ENCODE assay signal across 9 cellular contexts in the genomic region with DNA sequence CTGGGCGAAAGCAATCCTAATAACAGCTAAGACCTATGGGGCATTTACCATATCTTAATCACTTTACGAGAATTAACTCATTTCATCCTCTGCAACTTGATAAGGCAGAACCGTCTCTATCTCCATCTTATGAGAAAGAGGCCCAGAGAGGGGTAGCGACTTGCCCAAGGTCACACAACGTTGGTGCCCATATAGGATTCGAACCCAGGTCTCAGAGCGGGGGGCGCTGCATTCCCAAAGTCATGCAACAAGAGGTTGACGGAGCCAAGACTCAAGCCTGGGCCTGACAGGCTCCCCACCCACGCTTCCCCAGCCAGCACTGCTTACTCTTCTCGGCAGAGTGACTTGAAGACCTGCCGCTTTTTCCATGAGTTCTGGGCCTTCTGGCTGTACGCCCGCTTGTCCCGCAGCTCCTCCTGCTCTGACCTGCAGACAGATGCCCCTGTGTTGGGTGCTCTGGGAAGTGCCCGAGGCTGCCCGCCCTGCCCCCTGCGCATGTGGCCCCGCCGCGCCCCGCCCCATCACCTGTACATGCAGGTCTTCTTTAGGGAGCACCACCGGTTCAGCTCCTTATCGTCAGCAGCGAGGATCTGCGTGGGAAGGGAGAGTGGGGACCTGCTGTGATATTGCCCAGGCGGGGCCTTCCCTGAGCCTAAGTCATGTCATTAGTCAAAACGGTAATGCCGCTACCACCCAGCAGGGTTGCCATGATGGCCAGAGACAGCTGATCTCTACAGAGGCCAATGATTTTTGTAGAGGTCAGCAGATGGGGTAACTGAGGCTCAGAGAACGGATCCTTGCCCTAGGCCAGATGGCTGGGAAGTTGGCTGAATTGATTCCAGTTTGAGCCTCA. TPM values are rescaled to one million over a fixed set of nuclear protein-coding genes. Genes with fewer than 3 reads are reported as not detected.
DNase-seq lines count a peak whose midpoint lies in the region; ATAC-seq and TF ChIP-seq lines count a peak whose summit lies in the region.
"Had no signal": no experiment of that assay in that cellular context is flagged by ENCODE, and none has a peak within 500 bp of the region (broad histone marks: within the 10 kb centered on the region; RNA-seq: fewer than 3 reads in every experiment).

No MANE protein-coding gene starts in this region.

- H3K4me1 ChIP-seq in DND-41 (ENCODE audit: insufficient read depth, low read length) (peaks cover 76% of the 10 kb centered on the region), HEK293 (ENCODE audit: control insufficient read depth, insufficient read depth, low read length) (no peaks in the 10 kb centered on the region), adrenal gland (replicated peaks in 1 of 2) (no peaks in the 10 kb centered on the region)

- H3K4me2 ChIP-seq in DND-41 (ENCODE audit: insufficient read depth, low read length): peak overlapping the region; percentile 50

- peak overlapping the region; percentile 88 for H3K27ac Mint-ChIP-seq in activated naive CD8-positive, alpha-beta T cell treated with anti-CD3 and anti-CD28 coated beads, Interleukin-2, amount 50 U/mL, for 24 hours
- H3K27ac Mint-ChIP-seq in natural killer cell: peak overlapping the region; percentile 94

- DNase-seq in DND-41: no peak
- peak; percentile 36 for DNase-seq in activated naive CD8-positive, alpha-beta T cell treated with anti-CD3 and anti-CD28 coated beads, Interleukin-2, amount 50 U/mL, for 24 hours
- no peak for DNase-seq in natural killer cell
- DNase-seq in adrenal gland: no peak
- DNase-seq in NOMO-1 (lab: John Stamatoyannopoulos, UW; ENCODE audit: unreplicated experiment in 2 of 2): no peak
- no peak for DNase-seq in foreskin fibroblast
- DNase-seq: midbrain had no signal

- no peak overlapping the region for H3K4me3 Mint-ChIP-seq in activated naive CD8-positive, alpha-beta T cell treated with anti-CD3 and anti-CD28 coated beads, Interleukin-2, amount 50 U/mL, for 24 hours
- H3K4me3 Mint-ChIP-seq in natural killer cell: peak overlapping the region; percentile 75

- H3K79me2 ChIP-seq in DND-41 (ENCODE audit: insufficient read depth, low read length): peaks cover 15% of the 10 kb centered on the region

- peak overlapping the region; percentile 96 for H3K27ac ChIP-seq in DND-41 (ENCODE audit: low read length)
- no peak overlapping the region for H3K27ac ChIP-seq in HEK293 (ENCODE audit: extremely low read depth, low read depth, low read length)
- H3K27ac ChIP-seq in adrenal gland: no peak overlapping the region

- POLR2A ChIA-PET in HEK293 (lab: Yijun Ruan, JAX): interaction anchor here (1.4 to 2.3 kb wide), 2 partner anchors 11 to 13 kb away, joined by 3 to 7 read pairs; a partner anchor contains a TSS

- peaks cover 78% of the 10 kb centered on the region for H3K36me3 ChIP-seq in DND-41 (ENCODE audit: insufficient read depth, low read length)
- peaks cover 31 to 90% of the 10 kb centered on the region in 2 experiments; a peak in 2 of 3 replicates for H3K36me3 ChIP-seq in HEK293 (ENCODE audit: control insufficient read depth in 2 of 2, insufficient read depth in 1 of 2, low read length in 2 of 2)
- peaks cover 0 to 94% of the 10 kb centered on the region in 2 donors for H3K36me3 ChIP-seq in adrenal gland (replicated peaks in 1 of 2)

- H3K4me3 ChIP-seq in DND-41 (ENCODE audit: low read depth in 1 of 2, low read length in 2 of 2) (no peak overlapping the region; a peak in 1 of 4 replicates), HEK293 (ENCODE audit: low read depth, low read length) (no peak overlapping the region), adrenal gland (no peak overlapping the region), foreskin fibroblast (ENCODE audit: low read depth in 1 of 2, low read length in 2 of 2) (no peak overlapping the region)

- no peaks in the 10 kb centered on the region for H3K27me3 Mint-ChIP-seq in activated naive CD8-positive, alpha-beta T cell treated with anti-CD3 and anti-CD28 coated beads, Interleukin-2, amount 50 U/mL, for 24 hours
- no peaks in the 10 kb centered on the region for H3K27me3 Mint-ChIP-seq in natural killer cell (ENCODE audit: low read depth in 2 of 2)

- H3K27me3 ChIP-seq in DND-41 (ENCODE audit: insufficient read depth, low read length, poor library complexity) (no peaks in the 10 kb centered on the region), adrenal gland (no peaks in the 10 kb centered on the region)

- CTCF ChIA-PET in HEK293 (lab: Yijun Ruan, JAX): interaction anchor here (0.6 to 1.8 kb wide), 6 partner anchors 9 to 75 kb away, joined by 3 to 4 read pairs (median 3); no protein-coding TSS in a partner anchor

- TF ChIP-seq CTCF in DND-41 (IDR thresholded peaks at IDR 0.05; ENCODE audit: borderline replicate concordance, extremely low read depth, low read length, poor library complexity, severe bottlenecking): no peak
- no peak for TF ChIP-seq CTCF in HEK293 (tag by site-specific recombination; IDR thresholded peaks at IDR 0.05)
- TF ChIP-seq CTCF in natural killer cell (IDR thresholded peaks at IDR 0.05): no peak
- peak in 2 of 6 experiments; percentile 13 for TF ChIP-seq CTCF in adrenal gland (IDR thresholded peaks at IDR 0.05)
- TF ChIP-seq CTCF in foreskin fibroblast (IDR thresholded peaks at IDR 0.05; ENCODE audit: low read depth, low read length): no peak

- no peaks in the 10 kb centered on the region for H3K9me3 ChIP-seq in DND-41 (ENCODE audit: insufficient read depth, low read length, severe bottlenecking)
- H3K9me3 ChIP-seq in HEK293 (ENCODE audit: control insufficient read depth, insufficient read depth, low read depth, low read length): no peaks in the 10 kb centered on the region
- no peaks in the 10 kb centered on the region for H3K9me3 ChIP-seq in adrenal gland (replicated peaks in 1 of 3)

- peaks cover 57% of the 10 kb centered on the region for H3K36me3 Mint-ChIP-seq in activated naive CD8-positive, alpha-beta T cell treated with anti-CD3 and anti-CD28 coated beads, Interleukin-2, amount 50 U/mL, for 24 hours (ENCODE audit: low read depth)
- H3K36me3 Mint-ChIP-seq in natural killer cell: no peaks in the 10 kb centered on the region

- peaks cover 57% of the 10 kb centered on the region for H3K4me1 Mint-ChIP-seq in activated naive CD8-positive, alpha-beta T cell treated with anti-CD3 and anti-CD28 coated beads, Interleukin-2, amount 50 U/mL, for 24 hours
- H3K4me1 Mint-ChIP-seq in natural killer cell: peaks cover 30 to 50% of the 10 kb centered on the region in 2 donors

- no peak for TF ChIP-seq POLR2A in adrenal gland (IDR thresholded peaks at IDR 0.05)

- H2AFZ ChIP-seq in DND-41 (ENCODE audit: low read depth, low read length): no peak overlapping the region

- no peaks in the 10 kb centered on the region for H3K9me3 Mint-ChIP-seq in activated naive CD8-positive, alpha-beta T cell treated with anti-CD3 and anti-CD28 coated beads, Interleukin-2, amount 50 U/mL, for 24 hours
- no peaks in the 10 kb centered on the region for H3K9me3 Mint-ChIP-seq in natural killer cell

- intact Hi-C loops in natural killer cell (cut with micrococcal nuclease): no loop called here
- intact Hi-C loops in adrenal gland (cut with DNase I): no loop called here

- H3K9ac ChIP-seq in DND-41 (ENCODE audit: low read depth, low read length): peak overlapping the region; percentile 49

- H4K20me1 ChIP-seq in DND-41 (ENCODE audit: insufficient read depth, low read length): peaks cover 12% of the 10 kb centered on the region

- 82 to 87% (median 86%) methylated on average over 16 to 30 of the region's 30 CpGs for WGBS in adrenal gland, 4 donors

- no peak for ATAC-seq in DND-41 (ENCODE audit: insufficient read depth, low read depth)
- ATAC-seq in activated naive CD8-positive, alpha-beta T cell treated with anti-CD3 and anti-CD28 coated beads, Interleukin-2, amount 50 U/mL, for 24 hours: no peak
- ATAC-seq in natural killer cell: no peak
- ATAC-seq in GM18858 (IDR thresholded peaks at IDR 0.05; ENCODE audit: unreplicated experiment): no peak

TF ChIP-seq in HEK293, 187 proteins besides CTCF, POLR2A, EP300 and RAD21:
- TF ChIP-seq ZNF768 (tag by site-specific recombination; IDR thresholded peaks at IDR 0.05) (0 out of 2 replicates have a peak, but pooled peaks have one; percentile 30), ZFHX2 (tag by site-specific recombination; conservative IDR thresholded peaks at IDR 0.05) (peak; percentile 27; the same call in 1 of the 2 replicates), EGR2 (tag by site-specific recombination; IDR thresholded peaks at IDR 0.05; ENCODE audit: low read depth) (0 out of 2 replicates have a peak, but pooled peaks have one; percentile 3), ZNF121 (tag by site-specific recombination; IDR thresholded peaks at IDR 0.05) (no peak)

RNA-seq across cellular contexts. Expression of a gene that starts 10.8 kb away (rescaled TPM):
- total RNA-seq in natural killer cell: 10 to 100 TPM; 36.6 to 53.0 (median 49.5) TPM
- 10 to 100 TPM in 7 of 8 donors, 1 to 10 TPM in 1; 7.1 to 32.4 (median 18.8) TPM for total RNA-seq in adrenal gland
- polyA plus RNA-seq in adrenal gland: 10 to 100 TPM; 29.7 to 69.0 (median 29.8) TPM

RNA-seq across cellular contexts. Expression of a gene that starts 11.3 kb away (rescaled TPM):
- total RNA-seq in natural killer cell (100 to 1,000 TPM; 128 to 155 (median 138) TPM), adrenal gland (10 to 100 TPM; 26.4 to 93.7 (median 38.5) TPM)
- polyA plus RNA-seq in adrenal gland: 10 to 100 TPM in 2 of 3 donors, 1 to 10 TPM in 1; 7.4 to 58.2 (median 53.2) TPM

RNA-seq across cellular contexts. Expression of a gene that starts 13.8 kb away (rescaled TPM):
- 100 to 1,000 TPM in 2 of 3 donors, 10 to 100 TPM in 1; 82.7 to 102 (median 101) TPM for total RNA-seq in natural killer cell
- total RNA-seq in adrenal gland: 10 to 100 TPM in 1 of 8 donors, 1 to 10 TPM in 7; 1.9 to 15.1 (median 6.4) TPM
- polyA plus RNA-seq in adrenal gland: 10 to 100 TPM in 2 of 3 donors, 1 to 10 TPM in 1; 7.4 to 11.2 (median 10.0) TPM

RNA-seq across cellular contexts. Expression of a gene that starts 32.1 kb away (rescaled TPM):
- 1 to 10 TPM in 1 of 3 donors, not detected in 2; 1.3 TPM for total RNA-seq in natural killer cell
- under 1 TPM in 2 of 8 donors, not detected in 6; 0.19 to 0.43 TPM for total RNA-seq in adrenal gland
- polyA plus RNA-seq in adrenal gland: under 1 TPM in 2 of 3 donors, not detected in 1; 0.10 to 0.97 TPM

RNA-seq across cellular contexts. Expression of a gene that starts 37.7 kb away (rescaled TPM):
- total RNA-seq in natural killer cell: 100 to 1,000 TPM; 307 to 433 (median 368) TPM
- 1 to 10 TPM in 2 of 8 donors, under 1 TPM in 5, not detected in 1; 0.14 to 3.0 (median 0.55) TPM for total RNA-seq in adrenal gland
- polyA plus RNA-seq in adrenal gland: under 1 TPM; 0.37 to 0.97 (median 0.51) TPM

Comparison
In these comparisons a context has a peak if more than half of its experiments do, and no peak if none do; other contexts are left out.
1. RNA of a gene that starts 13.8 kb away (total RNA-seq): 82.7 to 102 TPM in natural killer cell; 1.9 to 15.1 TPM in adrenal gland; every median in the first group is over 4 times any median in the second.